ENCODE assay signal across 8 cellular contexts in genomic region chr11:45293566-45294192, GRCh38. TPM values are rescaled to one million over a fixed set of nuclear protein-coding genes. Genes with fewer than 3 reads are reported as not detected.
DNase-seq lines count a peak whose midpoint lies in the region; ATAC-seq, FAIRE-seq and TF ChIP-seq lines count a peak whose summit lies in the region.
"Not testable (repeated sequence)": the region's sequence is repeated elsewhere in the genome, so short reads cannot be mapped to it uniquely, and the experiment has no call there.

No MANE protein-coding gene starts in this region.

- WGBS in HepG2 (ENCODE audit: low lambda C conversion rate), result 9% methylated on average over 11 of the region's 11 CpGs

- not testable (repeated sequence) for H3K9me3 ChIP-seq in effector memory CD4-positive, alpha-beta T cell (ENCODE audit: control insufficient read depth, low read length); HepG2 (ENCODE audit: low read length)

- H4K20me1 ChIP-seq in HepG2 (ENCODE audit: insufficient read depth, low read length), result not testable (repeated sequence)

- not testable (repeated sequence) for H3K79me2 ChIP-seq in HepG2 (ENCODE audit: insufficient read depth, low read length)

- H2AFZ ChIP-seq in HepG2 (ENCODE audit: low read length), result not testable (repeated sequence)

- not testable (repeated sequence) for H3K27me3 ChIP-seq in effector memory CD4-positive, alpha-beta T cell (replicated peaks; ENCODE audit: control insufficient read depth, insufficient read depth, low read length, poor library complexity, severe bottlenecking); HepG2 (ENCODE audit: control insufficient read depth in 1 of 2, insufficient read depth in 2 of 2, low read length in 2 of 2)

- TF ChIP-seq RAD21 in HepG2 (CRISPR knock-in tag; IDR thresholded peaks at IDR 0.05), result not testable (repeated sequence)

- in situ Hi-C loops in HepG2 (cut with HindIII; ENCODE audit: extremely low pct_ligation_motif_present, low pct_unique_long_range_greater_than_20kb), result loop anchor here (5.0 kb wide), 1 partner anchor 41 kb away; no protein-coding TSS in a partner anchor

- not testable (repeated sequence) for TF ChIP-seq POLR2A in HepG2 (IDR thresholded peaks at IDR 0.05; ENCODE audit: insufficient read depth in 1 of 2, low read depth in 2 of 2, low read length in 2 of 2)

- DNase-seq in AML-193 (lab: John Stamatoyannopoulos, UW) (peak; percentile 59 to 73), GM19239 (ENCODE audit: insufficient read length, low spot score) (peak; percentile 60), NCI-H1092 treated with DMSO at 0.1 percent for 48 hours (lab: John Stamatoyannopoulos, UW) (peak; percentile 80), RPMI7951 (ENCODE audit: low read depth) (peak; percentile 74), activated T-cell treated with anti-CD3 and anti-CD28 coated beads for 24 hours (ENCODE audit: low read depth) (peak; percentile 54), HepG2 (ENCODE audit: low spot score) (peak; percentile 63)
- peak in 2 of 3 donors; percentile 25 to 36 for DNase-seq in effector memory CD4-positive, alpha-beta T cell
- peak; percentile 69 for DNase-seq in stimulated activated CD4-positive, alpha-beta T cell treated with anti-CD3 and anti-CD28 coated beads, Interleukin-1b, Interleukin-23, amount 100 ng/mL, for 48 hours

- FAIRE-seq in GM19239 (lab: Jason Lieb, UNC) (peak; percentile 14), HepG2 (lab: Jason Lieb, UNC) (peak; percentile 70)

- H3K4me3 ChIP-seq in effector memory CD4-positive, alpha-beta T cell (ENCODE audit: insufficient read depth, low read depth, low read length, poor library complexity, severe bottlenecking); HepG2 (replicated peaks in 1 of 3; ENCODE audit: insufficient read depth in 1 of 3, low read depth in 2 of 3, low read length in 3 of 3): not testable (repeated sequence)

- H3K4me1 ChIP-seq in effector memory CD4-positive, alpha-beta T cell (ENCODE audit: control insufficient read depth, insufficient read depth, low read length, poor library complexity, severe bottlenecking); HepG2 (ENCODE audit: insufficient read depth, low read length): not testable (repeated sequence)

- POLR2A ChIA-PET in HepG2 (lab: Yijun Ruan, JAX), result not testable (repeated sequence)

- ATAC-seq in HepG2, result peak; percentile 91

- not testable (repeated sequence) for TF ChIP-seq EP300 in HepG2 (IDR thresholded peaks at IDR 0.05; ENCODE audit: low read depth in 2 of 2, low read length in 2 of 2); HepG2 (CRISPR knock-in tag; IDR thresholded peaks at IDR 0.05; ENCODE audit: borderline replicate concordance)

- peak; percentile 69 for TF ChIP-seq CTCF in HepG2 (CRISPR knock-in tag; IDR thresholded peaks at IDR 0.05)

- CTCF ChIA-PET in HepG2 (lab: Yijun Ruan, JAX; ENCODE audit: low intra/inter-chr PET ratio, low total read pairs), result interaction anchor here (0.9 to 2.4 kb wide), 4 partner anchors 39 to 183 kb away, joined by 4 to 25 read pairs (median 8); no protein-coding TSS in a partner anchor

- not testable (repeated sequence) for H3K4me2 ChIP-seq in HepG2 (ENCODE audit: low read depth, low read length)

- H3K36me3 ChIP-seq in effector memory CD4-positive, alpha-beta T cell (ENCODE audit: control insufficient read depth, insufficient read depth, low read length); HepG2 (replicated peaks in 1 of 2; ENCODE audit: control insufficient read depth in 1 of 2, insufficient read depth in 2 of 2, low read length in 2 of 2): not testable (repeated sequence)

- intact Hi-C loops in HepG2 (cut with micrococcal nuclease; ENCODE audit: unreplicated experiment), result loop anchor here (1.0 kb wide), 4 partner anchors 41 to 357 kb away; no protein-coding TSS in a partner anchor

- not testable (repeated sequence) for H3K27ac ChIP-seq in effector memory CD4-positive, alpha-beta T cell (ENCODE audit: insufficient read depth, low read length, poor library complexity, severe bottlenecking); HepG2 (ENCODE audit: extremely low read length, insufficient read depth, low read length)

- not testable (repeated sequence) for BruUV-seq in HepG2 (replicated peaks; lab: Mats Ljungman, UMichigan)

- H3K9ac ChIP-seq in HepG2 (ENCODE audit: insufficient read depth, low read depth, low read length), result not testable (repeated sequence)

TF ChIP-seq in HepG2, 621 proteins besides CTCF, POLR2A, EP300 and RAD21:
- 0 out of 2 replicates have a peak, but pooled peaks have one; percentile 24 for TF ChIP-seq ZNF121 (CRISPR knock-in tag; IDR thresholded peaks at IDR 0.05)
- peak; percentile 84; the same call in 1 of the 2 replicates for TF ChIP-seq ZNF362 (CRISPR knock-in tag; IDR thresholded peaks at IDR 0.05; ENCODE audit: borderline replicate concordance)
- TF ChIP-seq STAG1 (CRISPR knock-in tag; IDR thresholded peaks at IDR 0.05), result peak; percentile 69
- TF ChIP-seq SMC3 (IDR thresholded peaks at IDR 0.05; ENCODE audit: low read length), result peak; percentile 78
TF ChIP-seq in HepG2: peak in this region for 4; not testable (repeated sequence) for 617.

RNA-seq across cellular contexts. Expression of gene SYT13, which starts 7.5 kb away (rescaled TPM):
- total RNA-seq in RPMI7951 (2014; rRNA removed; shearing (Covaris generic)), result 0.10 and 0.72 TPM in 2 replicates
- total RNA-seq in HepG2 (2016; rRNA removed; fragmentation: Illumina TruSeq; extraction: Trizol), result 0.02 and 0.14 TPM in 2 replicates
- not detected in 2 replicates for total RNA-seq in HepG2 (2016; cell fraction: cytosol; rRNA removed; fragmentation: Illumina TruSeq; extraction: Trizol; ENCODE audit: low read depth)
- total RNA-seq in HepG2 (2016; cell fraction: insoluble cytoplasmic fraction; rRNA removed; fragmentation: Illumina TruSeq; extraction: Trizol), result 0.09 and 0.10 TPM in 2 replicates
- total RNA-seq in HepG2 (2016; cell fraction: membrane; rRNA removed; fragmentation: Illumina TruSeq; extraction: Trizol), result 0.06 and 0.07 TPM in 2 replicates
- total RNA-seq in HepG2 (2016; cell fraction: nucleus; rRNA removed; fragmentation: Illumina TruSeq; extraction: Trizol), result 0.25 TPM in 1 of 2 replicates, not detected in the other
- polyA plus RNA-seq in HepG2 (2011; rRNA removed), result 0.13 and 0.26 TPM in 2 replicates
- polyA plus RNA-seq in HepG2 (2011; cell fraction: cytosol; rRNA removed), result 0.12 and 0.13 TPM in 2 replicates
- 0.12 and 0.14 TPM in 2 replicates for polyA plus RNA-seq in HepG2 (2011; cell fraction: nucleus; rRNA removed)
- 0.09 TPM in 1 of 2 replicates, not detected in the other for polyA plus RNA-seq in HepG2 (2012)
- polyA plus RNA-seq in HepG2 (2016; cell fraction: cytosol; fragmentation: Illumina TruSeq; extraction: Trizol; ENCODE audit: low read depth), result 0.02 and 0.09 TPM in 2 replicates
- polyA plus RNA-seq in HepG2 (2016; cell fraction: insoluble cytoplasmic fraction; fragmentation: Illumina TruSeq; extraction: Trizol; ENCODE audit: low read depth), result 0.11 and 0.19 TPM in 2 replicates
- polyA plus RNA-seq in HepG2 (2016; cell fraction: membrane; fragmentation: Illumina TruSeq; extraction: Trizol; ENCODE audit: low read depth), result 0.03 and 0.13 TPM in 2 replicates
- 0.08 TPM in 1 of 2 replicates, not detected in the other for polyA plus RNA-seq in HepG2 (2016; cell fraction: nucleus; fragmentation: Illumina TruSeq; extraction: Trizol; ENCODE audit: insufficient read depth, low read depth)
- polyA minus RNA-seq in HepG2 (2011; rRNA and poly(A)+ RNA removed; ENCODE audit: low replicate concordance), result 0.28 and 0.60 TPM in 2 replicates
- polyA minus RNA-seq in HepG2 (2011; cell fraction: cytosol; rRNA and poly(A)+ RNA removed), result 0.40 TPM in 1 of 2 replicates, not detected in the other
- polyA minus RNA-seq in HepG2 (2011; cell fraction: nucleus; rRNA and poly(A)+ RNA removed), result 0.12 and 0.13 TPM in 2 replicates
